10 cellular contexts compared by ENCODE assay signal in the genomic region with DNA sequence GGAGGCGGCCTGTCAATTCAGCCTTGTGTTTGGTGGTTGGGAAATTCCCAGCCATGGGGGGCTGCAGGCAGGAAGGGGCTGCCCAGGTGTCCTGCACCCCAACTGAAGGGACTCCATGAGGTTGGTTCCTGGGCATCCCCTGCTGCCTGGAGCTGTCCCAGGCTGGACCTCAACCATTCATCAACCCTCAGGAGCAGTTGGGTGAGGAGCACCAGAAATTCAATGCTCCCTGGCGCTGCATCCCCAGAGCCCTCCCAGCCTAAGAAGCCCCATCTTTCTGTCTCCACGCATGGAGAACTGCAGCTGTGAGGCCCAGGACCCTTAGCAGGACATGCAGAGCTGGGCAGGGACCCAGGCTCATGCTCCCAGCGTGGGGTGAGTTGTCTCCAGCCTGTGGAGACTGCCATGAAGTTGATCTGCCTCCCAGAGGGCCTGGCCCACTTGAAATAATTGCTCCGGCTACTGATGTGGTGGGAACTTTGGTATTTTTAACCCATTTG. TPM values are rescaled to one million over a fixed set of nuclear protein-coding genes. Genes with fewer than 3 reads are reported as not detected.
A peak's percentile ranks its signal among the peaks of the same experiment; 100 is the strongest.
DNase-seq lines count a peak whose midpoint lies in the region; ATAC-seq, FAIRE-seq and TF ChIP-seq lines count a peak whose summit lies in the region.
"Had no signal": no experiment of that assay in that cellular context is flagged by ENCODE, and none has a peak within 500 bp of the region (broad histone marks: within the 10 kb centered on the region; RNA-seq: fewer than 3 reads in every experiment).

No MANE protein-coding gene starts in this region.

- H3K27me3 Mint-ChIP-seq in dendritic cell treated with granulocyte-macrophage colony-stimulating factor and Interleukin-4, amounts not matched to agents 40 ng/mL and 50 ng/mL, for 4 days = peaks cover 9% of the 10 kb centered on the region
- peaks cover 2% of the 10 kb centered on the region for H3K27me3 Mint-ChIP-seq in nephron progenitor cell (ENCODE audit: low read depth, poor library complexity)

- H3K79me2 ChIP-seq in Karpas-422 (ENCODE audit: low read length) = no peaks in the 10 kb centered on the region

- no peak for TF ChIP-seq POLR2A in A549 (IDR thresholded peaks at IDR 0.05; ENCODE audit: low read length)

- intact Hi-C loops in dendritic cell treated with granulocyte-macrophage colony-stimulating factor and Interleukin-4, amounts not matched to agents 40 ng/mL and 50 ng/mL, for 4 days (cut with micrococcal nuclease) = no loop called here

- H3K9ac ChIP-seq in Karpas-422 (ENCODE audit: low read length) = peak overlapping the region; percentile 71

- H2AFZ ChIP-seq in Karpas-422 (ENCODE audit: low read length) = no peak overlapping the region

- no peak for FAIRE-seq in A549 (lab: Jason Lieb, UNC)

- peaks cover 4% of the 10 kb centered on the region for H3K36me3 ChIP-seq in Karpas-422 (ENCODE audit: insufficient read depth, low read length)

- no peaks in the 10 kb centered on the region for H3K9me2 ChIP-seq in Karpas-422 (replicated peaks; ENCODE audit: insufficient read depth, low read length)

- peak overlapping the region; percentile 27 for H3K4me3 Mint-ChIP-seq in dendritic cell treated with granulocyte-macrophage colony-stimulating factor and Interleukin-4, amounts not matched to agents 40 ng/mL and 50 ng/mL, for 4 days
- peak overlapping the region; percentile 65 for H3K4me3 Mint-ChIP-seq in nephron progenitor cell

- peaks cover 63% of the 10 kb centered on the region for H3K36me3 Mint-ChIP-seq in dendritic cell treated with granulocyte-macrophage colony-stimulating factor and Interleukin-4, amounts not matched to agents 40 ng/mL and 50 ng/mL, for 4 days (ENCODE audit: low read depth)
- H3K36me3 Mint-ChIP-seq in nephron progenitor cell (ENCODE audit: low read depth) = peaks cover 16% of the 10 kb centered on the region

- no peaks in the 10 kb centered on the region; the same call in 1 of the 2 replicates for H4K20me1 ChIP-seq in Karpas-422 (ENCODE audit: insufficient read depth, low read depth, low read length)

- H3K4me3 ChIP-seq in A549 (peak overlapping the region; percentile 85), Karpas-422 (ENCODE audit: low read length) (no peak overlapping the region; the same call in 1 of the 2 replicates)

- POLR2A ChIA-PET in A549 (lab: Yijun Ruan, JAX) = interaction anchor here (0.6 to 1.8 kb wide), 3 partner anchors 9 to 67 kb away, joined by 3 to 6 read pairs (median 4); a partner anchor contains a TSS

- no peak for TF ChIP-seq EP300 in A549 (IDR thresholded peaks at IDR 0.05)

- no peak for TF ChIP-seq RAD21 in A549 (conservative IDR thresholded peaks at IDR 0.05 in 1 of 2, IDR thresholded peaks at IDR 0.05 in 1 of 2)

- 100% methylated on average over 2 of the region's 5 CpGs for WGBS in A549 (ENCODE audit: missing lambda C conversion rate)

- peak overlapping the region; percentile 95 for H3K4me2 ChIP-seq in A549
- H3K4me2 ChIP-seq in Karpas-422 (ENCODE audit: low read depth, low read length, poor library complexity, severe bottlenecking) = peak overlapping the region; percentile 69

- no peaks in the 10 kb centered on the region for H3K27me3 ChIP-seq in Karpas-422 (ENCODE audit: low read length)

- CTCF ChIA-PET in A549 (lab: Yijun Ruan, JAX) = interaction anchor here (1.0 to 8.1 kb wide), 9 partner anchors 9 to 143 kb away, joined by 3 to 67 read pairs (median 5); a partner anchor contains a TSS

- DNase-seq in A549 (ENCODE audit: low read depth in 1 of 2, low spot score in 1 of 2) (no peak), Karpas-422 (no peak), nephron progenitor cell (no peak), activated gamma-delta T cell treated with Interleukin-2 at 50 U/mL for 16 hours (no peak)
- DNase-seq: activated effector memory CD4-positive, alpha-beta T cell treated with anti-CD3 and anti-CD28 coated beads, Interleukin-2, amount 50 U/mL, for 16 hours; NCI-H2107 had no signal

- H3K9me3 ChIP-seq in A549 (no peaks in the 10 kb centered on the region), Karpas-422 (ENCODE audit: low read length) (no peaks in the 10 kb centered on the region)

- no peaks in the 10 kb centered on the region for H3K9me3 Mint-ChIP-seq in dendritic cell treated with granulocyte-macrophage colony-stimulating factor and Interleukin-4, amounts not matched to agents 40 ng/mL and 50 ng/mL, for 4 days
- H3K9me3 Mint-ChIP-seq in nephron progenitor cell = no peaks in the 10 kb centered on the region

- no peak for TF ChIP-seq CTCF in A549 (IDR thresholded peaks at IDR 0.05)
- no peak for TF ChIP-seq CTCF in nephron progenitor cell (IDR thresholded peaks at IDR 0.05)

- peak overlapping the region; percentile 71 for H3K27ac Mint-ChIP-seq in dendritic cell treated with granulocyte-macrophage colony-stimulating factor and Interleukin-4, amounts not matched to agents 40 ng/mL and 50 ng/mL, for 4 days
- peak overlapping the region; percentile 97 for H3K27ac Mint-ChIP-seq in nephron progenitor cell

- no peak for ATAC-seq in A549
- no peak for ATAC-seq in HG03097 (IDR thresholded peaks at IDR 0.05; ENCODE audit: low FRiP score, unreplicated experiment)
- no peak for ATAC-seq in HG02763 (IDR thresholded peaks at IDR 0.05; ENCODE audit: unreplicated experiment)
- no peak for ATAC-seq in GM19467 (IDR thresholded peaks at IDR 0.05; ENCODE audit: unreplicated experiment)

- peaks cover 59% of the 10 kb centered on the region for H3K4me1 Mint-ChIP-seq in dendritic cell treated with granulocyte-macrophage colony-stimulating factor and Interleukin-4, amounts not matched to agents 40 ng/mL and 50 ng/mL, for 4 days (ENCODE audit: low read depth)
- peaks cover 75% of the 10 kb centered on the region for H3K4me1 Mint-ChIP-seq in nephron progenitor cell

- peak overlapping the region; percentile 94 to 99 for H3K27ac ChIP-seq in A549
- H3K27ac ChIP-seq in Karpas-422 (ENCODE audit: low read length) = no peak overlapping the region

- peaks cover 41% of the 10 kb centered on the region for H3K4me1 ChIP-seq in A549
- H3K4me1 ChIP-seq in Karpas-422 (ENCODE audit: low read length) = peaks cover 10% of the 10 kb centered on the region

TF ChIP-seq in A549, 52 proteins besides CTCF, POLR2A, EP300 and RAD21:
- TF ChIP-seq NFE2L2 (conservative IDR thresholded peaks at IDR 0.05; ENCODE audit: low read length) (no peak), CEBPB (IDR thresholded peaks at IDR 0.05) (no peak), RARB (CRISPR knock-in tag; IDR thresholded peaks at IDR 0.05) (no peak)
TF ChIP-seq in A549: peak in this region for 0.

RNA-seq across cellular contexts. Expression of a gene that starts 8.0 kb away (rescaled TPM):
- polyA plus RNA-seq in A549 (2011; rRNA removed) = 6.5 and 6.8 TPM in 2 replicates
- 7.5 and 9.0 TPM in 2 replicates for polyA plus RNA-seq in A549 (2012; cell fraction: cytosol; rRNA removed)
- 57.8 and 81.9 TPM in 2 replicates for polyA plus RNA-seq in A549 (2012; cell fraction: nucleus; rRNA removed)
- 6.5 to 8.4 TPM (median 7.4 TPM) in 3 replicates for polyA plus RNA-seq in A549 (2017; fragmentation: RNase III; extraction: RNeasy Plus Mini Kit Qiagen cat#74134 plus additional on column Dnase treatment)
- polyA minus RNA-seq in A549 (2011; rRNA and poly(A)+ RNA removed) = 6.1 and 7.2 TPM in 2 replicates
- total RNA-seq in Karpas-422 (2014; rRNA removed; shearing (Covaris generic); ENCODE audit: low replicate concordance) = 0.15 and 0.29 TPM in 2 replicates

RNA-seq across cellular contexts. Expression of a gene that starts 17.9 kb away (rescaled TPM):
- polyA plus RNA-seq in A549 (2011; rRNA removed) (not detected in 2 replicates), A549 (2017; fragmentation: RNase III; extraction: RNeasy Plus Mini Kit Qiagen cat#74134 plus additional on column Dnase treatment) (0.09 TPM in 1 of 3 replicates, not detected in the others)
- 0.03 TPM in 1 of 2 replicates, not detected in the other for polyA plus RNA-seq in A549 (2012; cell fraction: cytosol; rRNA removed)
- polyA plus RNA-seq in A549 (2012; cell fraction: nucleus; rRNA removed) = 0.06 and 0.16 TPM in 2 replicates
- not detected in 2 replicates for polyA minus RNA-seq in A549 (2011; rRNA and poly(A)+ RNA removed)
- total RNA-seq in Karpas-422 (2014; rRNA removed; shearing (Covaris generic); ENCODE audit: low replicate concordance) = 0.14 TPM in 1 of 2 replicates, not detected in the other

RNA-seq across cellular contexts. Expression of a gene that starts 25.0 kb away (rescaled TPM):
- 67.0 and 67.8 TPM in 2 replicates for polyA plus RNA-seq in A549 (2011; rRNA removed)
- polyA plus RNA-seq in A549 (2012; cell fraction: cytosol; rRNA removed) = 102 and 107 TPM in 2 replicates
- 51.4 and 67.2 TPM in 2 replicates for polyA plus RNA-seq in A549 (2012; cell fraction: nucleus; rRNA removed)
- 44.6 to 48.8 TPM (median 47.4 TPM) in 3 replicates for polyA plus RNA-seq in A549 (2017; fragmentation: RNase III; extraction: RNeasy Plus Mini Kit Qiagen cat#74134 plus additional on column Dnase treatment)
- 68.0 and 84.2 TPM in 2 replicates for polyA minus RNA-seq in A549 (2011; rRNA and poly(A)+ RNA removed)
- total RNA-seq in Karpas-422 (2014; rRNA removed; shearing (Covaris generic); ENCODE audit: low replicate concordance) = 151 and 174 TPM in 2 replicates

RNA-seq across cellular contexts. Expression of a gene that starts 31.2 kb away (rescaled TPM):
- polyA plus RNA-seq in A549 (2011; rRNA removed) = 42.2 and 44.5 TPM in 2 replicates
- polyA plus RNA-seq in A549 (2012; cell fraction: cytosol; rRNA removed) = 126 and 154 TPM in 2 replicates
- polyA plus RNA-seq in A549 (2012; cell fraction: nucleus; rRNA removed) = 245 and 302 TPM in 2 replicates
- 79.7 to 86.2 TPM (median 80.9 TPM) in 3 replicates for polyA plus RNA-seq in A549 (2017; fragmentation: RNase III; extraction: RNeasy Plus Mini Kit Qiagen cat#74134 plus additional on column Dnase treatment)
- 31.4 and 35.3 TPM in 2 replicates for polyA minus RNA-seq in A549 (2011; rRNA and poly(A)+ RNA removed)
- total RNA-seq in Karpas-422 (2014; rRNA removed; shearing (Covaris generic); ENCODE audit: low replicate concordance) = 75.2 and 82.1 TPM in 2 replicates

RNA-seq across cellular contexts. Expression of a gene that starts 38.2 kb away (rescaled TPM):
- polyA plus RNA-seq in A549 (2011; rRNA removed) (3.0 and 5.2 TPM in 2 replicates), A549 (2017; fragmentation: RNase III; extraction: RNeasy Plus Mini Kit Qiagen cat#74134 plus additional on column Dnase treatment) (4.8 to 5.4 TPM (median 5.0 TPM) in 3 replicates)
- polyA plus RNA-seq in A549 (2012; cell fraction: cytosol; rRNA removed) = 8.8 and 11.0 TPM in 2 replicates
- 12.8 and 13.3 TPM in 2 replicates for polyA plus RNA-seq in A549 (2012; cell fraction: nucleus; rRNA removed)
- 3.5 and 9.3 TPM in 2 replicates for polyA minus RNA-seq in A549 (2011; rRNA and poly(A)+ RNA removed)
- 9.3 and 17.2 TPM in 2 replicates for total RNA-seq in Karpas-422 (2014; rRNA removed; shearing (Covaris generic); ENCODE audit: low replicate concordance)
